1 cellular context compared by ENCODE assay signal in the genomic region with DNA sequence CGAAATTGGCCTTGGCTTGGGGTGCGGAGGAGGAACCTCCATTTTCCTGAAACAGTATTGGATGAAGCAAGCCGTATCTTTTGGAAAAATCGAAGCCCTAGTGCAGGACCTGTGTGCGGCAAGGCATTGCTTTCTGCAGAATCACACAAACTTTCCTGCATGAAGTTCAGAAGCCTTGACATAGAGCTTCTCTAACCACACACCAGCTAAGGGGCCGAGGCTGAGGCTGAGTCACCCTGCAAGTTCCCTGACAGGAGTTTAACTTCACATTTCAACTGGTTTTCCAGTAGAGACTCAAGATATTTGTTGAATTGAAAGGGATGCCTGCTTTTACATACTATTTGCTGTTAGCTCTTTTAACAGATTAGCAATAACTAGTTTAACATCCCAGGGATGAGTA.
TF ChIP-seq lines count a peak whose summit lies in the region.

No MANE protein-coding gene starts in this region.

TF ChIP-seq in GM23338, 12 proteins besides CTCF, POLR2A, EP300 and RAD21 (continued from another document):
- TF ChIP-seq, protein P1, sequence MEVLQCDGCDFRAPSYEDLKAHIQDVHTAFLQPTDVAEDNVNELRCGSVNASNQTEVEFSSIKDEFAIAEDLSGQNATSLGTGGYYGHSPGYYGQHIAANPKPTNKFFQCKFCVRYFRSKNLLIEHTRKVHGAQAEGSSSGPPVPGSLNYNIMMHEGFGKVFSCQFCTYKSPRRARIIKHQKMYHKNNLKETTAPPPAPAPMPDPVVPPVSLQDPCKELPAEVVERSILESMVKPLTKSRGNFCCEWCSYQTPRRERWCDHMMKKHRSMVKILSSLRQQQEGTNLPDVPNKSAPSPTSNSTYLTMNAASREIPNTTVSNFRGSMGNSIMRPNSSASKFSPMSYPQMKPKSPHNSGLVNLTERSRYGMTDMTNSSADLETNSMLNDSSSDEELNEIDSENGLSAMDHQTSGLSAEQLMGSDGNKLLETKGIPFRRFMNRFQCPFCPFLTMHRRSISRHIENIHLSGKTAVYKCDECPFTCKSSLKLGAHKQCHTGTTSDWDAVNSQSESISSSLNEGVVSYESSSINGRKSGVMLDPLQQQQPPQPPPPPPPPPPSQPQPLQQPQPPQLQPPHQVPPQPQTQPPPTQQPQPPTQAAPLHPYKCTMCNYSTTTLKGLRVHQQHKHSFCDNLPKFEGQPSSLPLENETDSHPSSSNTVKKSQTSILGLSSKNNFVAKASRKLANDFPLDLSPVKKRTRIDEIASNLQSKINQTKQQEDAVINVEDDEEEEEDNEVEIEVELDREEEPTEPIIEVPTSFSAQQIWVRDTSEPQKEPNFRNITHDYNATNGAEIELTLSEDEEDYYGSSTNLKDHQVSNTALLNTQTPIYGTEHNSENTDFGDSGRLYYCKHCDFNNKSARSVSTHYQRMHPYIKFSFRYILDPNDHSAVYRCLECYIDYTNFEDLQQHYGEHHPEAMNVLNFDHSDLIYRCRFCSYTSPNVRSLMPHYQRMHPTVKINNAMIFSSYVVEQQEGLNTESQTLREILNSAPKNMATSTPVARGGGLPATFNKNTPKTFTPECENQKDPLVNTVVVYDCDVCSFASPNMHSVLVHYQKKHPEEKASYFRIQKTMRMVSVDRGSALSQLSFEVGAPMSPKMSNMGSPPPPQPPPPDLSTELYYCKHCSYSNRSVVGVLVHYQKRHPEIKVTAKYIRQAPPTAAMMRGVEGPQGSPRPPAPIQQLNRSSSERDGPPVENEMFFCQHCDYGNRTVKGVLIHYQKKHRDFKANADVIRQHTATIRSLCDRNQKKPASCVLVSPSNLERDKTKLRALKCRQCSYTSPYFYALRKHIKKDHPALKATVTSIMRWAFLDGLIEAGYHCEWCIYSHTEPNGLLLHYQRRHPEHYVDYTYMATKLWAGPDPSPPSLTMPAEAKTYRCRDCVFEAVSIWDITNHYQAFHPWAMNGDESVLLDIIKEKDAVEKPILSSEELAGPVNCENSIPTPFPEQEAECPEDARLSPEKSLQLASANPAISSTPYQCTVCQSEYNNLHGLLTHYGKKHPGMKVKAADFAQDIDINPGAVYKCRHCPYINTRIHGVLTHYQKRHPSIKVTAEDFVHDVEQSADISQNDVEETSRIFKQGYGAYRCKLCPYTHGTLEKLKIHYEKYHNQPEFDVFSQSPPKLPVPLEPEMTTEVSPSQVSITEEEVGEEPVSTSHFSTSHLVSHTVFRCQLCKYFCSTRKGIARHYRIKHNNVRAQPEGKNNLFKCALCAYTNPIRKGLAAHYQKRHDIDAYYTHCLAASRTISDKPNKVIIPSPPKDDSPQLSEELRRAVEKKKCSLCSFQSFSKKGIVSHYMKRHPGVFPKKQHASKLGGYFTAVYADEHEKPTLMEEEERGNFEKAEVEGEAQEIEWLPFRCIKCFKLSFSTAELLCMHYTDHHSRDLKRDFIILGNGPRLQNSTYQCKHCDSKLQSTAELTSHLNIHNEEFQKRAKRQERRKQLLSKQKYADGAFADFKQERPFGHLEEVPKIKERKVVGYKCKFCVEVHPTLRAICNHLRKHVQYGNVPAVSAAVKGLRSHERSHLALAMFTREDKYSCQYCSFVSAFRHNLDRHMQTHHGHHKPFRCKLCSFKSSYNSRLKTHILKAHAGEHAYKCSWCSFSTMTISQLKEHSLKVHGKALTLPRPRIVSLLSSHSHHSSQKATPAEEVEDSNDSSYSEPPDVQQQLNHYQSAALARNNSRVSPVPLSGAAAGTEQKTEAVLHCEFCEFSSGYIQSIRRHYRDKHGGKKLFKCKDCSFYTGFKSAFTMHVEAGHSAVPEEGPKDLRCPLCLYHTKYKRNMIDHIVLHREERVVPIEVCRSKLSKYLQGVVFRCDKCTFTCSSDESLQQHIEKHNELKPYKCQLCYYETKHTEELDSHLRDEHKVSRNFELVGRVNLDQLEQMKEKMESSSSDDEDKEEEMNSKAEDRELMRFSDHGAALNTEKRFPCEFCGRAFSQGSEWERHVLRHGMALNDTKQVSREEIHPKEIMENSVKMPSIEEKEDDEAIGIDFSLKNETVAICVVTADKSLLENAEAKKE (CRISPR knock-in tag; IDR thresholded peaks at IDR 0.05): no peak
- TF ChIP-seq ZNF114 (CRISPR knock-in tag; IDR thresholded peaks at IDR 0.05): no peak
